Comparison of ENCODE assay signal across 2 cellular contexts in the genomic region with DNA sequence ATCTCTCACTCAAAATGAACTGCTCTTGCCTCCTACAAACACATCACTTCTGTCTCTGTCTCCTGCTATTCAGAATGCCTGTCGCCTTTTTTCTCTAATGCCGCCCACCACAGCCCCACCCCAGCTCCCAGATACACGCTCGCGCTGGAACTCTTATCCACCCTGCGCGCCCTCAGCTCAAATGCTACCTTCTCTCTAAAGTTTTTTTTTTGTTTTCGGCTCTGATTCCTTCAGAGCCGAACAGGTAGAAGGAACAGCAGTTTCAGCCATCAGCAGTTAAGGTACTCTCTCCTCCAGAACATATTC.
TF ChIP-seq lines count a peak whose summit lies in the region.

No MANE protein-coding gene starts in this region.

TF ChIP-seq in K562, 482 proteins besides CTCF, POLR2A, EP300 and RAD21 (continued from another document and continues in another):
- TF ChIP-seq, protein P1, sequence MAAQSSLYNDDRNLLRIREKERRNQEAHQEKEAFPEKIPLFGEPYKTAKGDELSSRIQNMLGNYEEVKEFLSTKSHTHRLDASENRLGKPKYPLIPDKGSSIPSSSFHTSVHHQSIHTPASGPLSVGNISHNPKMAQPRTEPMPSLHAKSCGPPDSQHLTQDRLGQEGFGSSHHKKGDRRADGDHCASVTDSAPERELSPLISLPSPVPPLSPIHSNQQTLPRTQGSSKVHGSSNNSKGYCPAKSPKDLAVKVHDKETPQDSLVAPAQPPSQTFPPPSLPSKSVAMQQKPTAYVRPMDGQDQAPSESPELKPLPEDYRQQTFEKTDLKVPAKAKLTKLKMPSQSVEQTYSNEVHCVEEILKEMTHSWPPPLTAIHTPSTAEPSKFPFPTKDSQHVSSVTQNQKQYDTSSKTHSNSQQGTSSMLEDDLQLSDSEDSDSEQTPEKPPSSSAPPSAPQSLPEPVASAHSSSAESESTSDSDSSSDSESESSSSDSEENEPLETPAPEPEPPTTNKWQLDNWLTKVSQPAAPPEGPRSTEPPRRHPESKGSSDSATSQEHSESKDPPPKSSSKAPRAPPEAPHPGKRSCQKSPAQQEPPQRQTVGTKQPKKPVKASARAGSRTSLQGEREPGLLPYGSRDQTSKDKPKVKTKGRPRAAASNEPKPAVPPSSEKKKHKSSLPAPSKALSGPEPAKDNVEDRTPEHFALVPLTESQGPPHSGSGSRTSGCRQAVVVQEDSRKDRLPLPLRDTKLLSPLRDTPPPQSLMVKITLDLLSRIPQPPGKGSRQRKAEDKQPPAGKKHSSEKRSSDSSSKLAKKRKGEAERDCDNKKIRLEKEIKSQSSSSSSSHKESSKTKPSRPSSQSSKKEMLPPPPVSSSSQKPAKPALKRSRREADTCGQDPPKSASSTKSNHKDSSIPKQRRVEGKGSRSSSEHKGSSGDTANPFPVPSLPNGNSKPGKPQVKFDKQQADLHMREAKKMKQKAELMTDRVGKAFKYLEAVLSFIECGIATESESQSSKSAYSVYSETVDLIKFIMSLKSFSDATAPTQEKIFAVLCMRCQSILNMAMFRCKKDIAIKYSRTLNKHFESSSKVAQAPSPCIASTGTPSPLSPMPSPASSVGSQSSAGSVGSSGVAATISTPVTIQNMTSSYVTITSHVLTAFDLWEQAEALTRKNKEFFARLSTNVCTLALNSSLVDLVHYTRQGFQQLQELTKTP (IDR thresholded peaks at IDR 0.05; ENCODE audit: low read depth in 1 of 2, partially characterized antibody in 2 of 2), result peak in 1 of 2 experiments; percentile 34
- TF ChIP-seq ZNF696 (CRISPR knock-in tag; conservative IDR thresholded peaks at IDR 0.05) (no peak), SMAD3 (CRISPR knock-in tag; conservative IDR thresholded peaks at IDR 0.05) (no peak), ZNF507 (tag; conservative IDR thresholded peaks at IDR 0.05) (no peak), SMAD2 (IDR thresholded peaks at IDR 0.05; ENCODE audit: low read depth, low read length) (no peak), ZBTB1 (CRISPR knock-in tag; IDR thresholded peaks at IDR 0.05; ENCODE audit: borderline replicate concordance, low read depth) (no peak), HLTF (IDR thresholded peaks at IDR 0.05) (peak; percentile 30; the same call in 1 of the 2 replicates), ARNT (IDR thresholded peaks at IDR 0.05) (0 out of 4 replicates have a peak, but pooled peaks of 1 of the 2 experiments have one; percentile 33), CXXC5 (CRISPR knock-in tag; IDR thresholded peaks at IDR 0.05) (no peak), ZNF224 (CRISPR knock-in tag; IDR thresholded peaks at IDR 0.05) (no peak), ZNF239 (CRISPR knock-in tag; IDR thresholded peaks at IDR 0.05) (no peak), ZNF134 (CRISPR knock-in tag; conservative IDR thresholded peaks at IDR 0.05) (no peak), HIVEP1 (CRISPR knock-in tag; IDR thresholded peaks at IDR 0.05) (no peak), MTA3 (IDR thresholded peaks at IDR 0.05; ENCODE audit: borderline replicate concordance) (0 out of 2 replicates have a peak, but pooled peaks have one; percentile 5), SMARCE1 (IDR thresholded peaks at IDR 0.05) (peak; percentile 59; the same call in 1 of the 2 replicates), TSC22D4 (tag; IDR thresholded peaks at IDR 0.05) (no peak), POLR2AphosphoS5 (IDR thresholded peaks at IDR 0.05; ENCODE audit: control insufficient read depth, insufficient read depth, low read depth, low read length) (no peak), PURB (CRISPR knock-in tag; IDR thresholded peaks at IDR 0.05; ENCODE audit: low read depth) (no peak)
- TF ChIP-seq, protein P2, sequence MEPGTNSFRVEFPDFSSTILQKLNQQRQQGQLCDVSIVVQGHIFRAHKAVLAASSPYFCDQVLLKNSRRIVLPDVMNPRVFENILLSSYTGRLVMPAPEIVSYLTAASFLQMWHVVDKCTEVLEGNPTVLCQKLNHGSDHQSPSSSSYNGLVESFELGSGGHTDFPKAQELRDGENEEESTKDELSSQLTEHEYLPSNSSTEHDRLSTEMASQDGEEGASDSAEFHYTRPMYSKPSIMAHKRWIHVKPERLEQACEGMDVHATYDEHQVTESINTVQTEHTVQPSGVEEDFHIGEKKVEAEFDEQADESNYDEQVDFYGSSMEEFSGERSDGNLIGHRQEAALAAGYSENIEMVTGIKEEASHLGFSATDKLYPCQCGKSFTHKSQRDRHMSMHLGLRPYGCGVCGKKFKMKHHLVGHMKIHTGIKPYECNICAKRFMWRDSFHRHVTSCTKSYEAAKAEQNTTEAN (CRISPR knock-in tag; IDR thresholded peaks at IDR 0.05), result no peak
- TF ChIP-seq, protein P3, sequence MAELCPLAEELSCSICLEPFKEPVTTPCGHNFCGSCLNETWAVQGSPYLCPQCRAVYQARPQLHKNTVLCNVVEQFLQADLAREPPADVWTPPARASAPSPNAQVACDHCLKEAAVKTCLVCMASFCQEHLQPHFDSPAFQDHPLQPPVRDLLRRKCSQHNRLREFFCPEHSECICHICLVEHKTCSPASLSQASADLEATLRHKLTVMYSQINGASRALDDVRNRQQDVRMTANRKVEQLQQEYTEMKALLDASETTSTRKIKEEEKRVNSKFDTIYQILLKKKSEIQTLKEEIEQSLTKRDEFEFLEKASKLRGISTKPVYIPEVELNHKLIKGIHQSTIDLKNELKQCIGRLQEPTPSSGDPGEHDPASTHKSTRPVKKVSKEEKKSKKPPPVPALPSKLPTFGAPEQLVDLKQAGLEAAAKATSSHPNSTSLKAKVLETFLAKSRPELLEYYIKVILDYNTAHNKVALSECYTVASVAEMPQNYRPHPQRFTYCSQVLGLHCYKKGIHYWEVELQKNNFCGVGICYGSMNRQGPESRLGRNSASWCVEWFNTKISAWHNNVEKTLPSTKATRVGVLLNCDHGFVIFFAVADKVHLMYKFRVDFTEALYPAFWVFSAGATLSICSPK (IDR thresholded peaks at IDR 0.05; ENCODE audit: borderline replicate concordance), result no peak
- TF ChIP-seq, protein P4, sequence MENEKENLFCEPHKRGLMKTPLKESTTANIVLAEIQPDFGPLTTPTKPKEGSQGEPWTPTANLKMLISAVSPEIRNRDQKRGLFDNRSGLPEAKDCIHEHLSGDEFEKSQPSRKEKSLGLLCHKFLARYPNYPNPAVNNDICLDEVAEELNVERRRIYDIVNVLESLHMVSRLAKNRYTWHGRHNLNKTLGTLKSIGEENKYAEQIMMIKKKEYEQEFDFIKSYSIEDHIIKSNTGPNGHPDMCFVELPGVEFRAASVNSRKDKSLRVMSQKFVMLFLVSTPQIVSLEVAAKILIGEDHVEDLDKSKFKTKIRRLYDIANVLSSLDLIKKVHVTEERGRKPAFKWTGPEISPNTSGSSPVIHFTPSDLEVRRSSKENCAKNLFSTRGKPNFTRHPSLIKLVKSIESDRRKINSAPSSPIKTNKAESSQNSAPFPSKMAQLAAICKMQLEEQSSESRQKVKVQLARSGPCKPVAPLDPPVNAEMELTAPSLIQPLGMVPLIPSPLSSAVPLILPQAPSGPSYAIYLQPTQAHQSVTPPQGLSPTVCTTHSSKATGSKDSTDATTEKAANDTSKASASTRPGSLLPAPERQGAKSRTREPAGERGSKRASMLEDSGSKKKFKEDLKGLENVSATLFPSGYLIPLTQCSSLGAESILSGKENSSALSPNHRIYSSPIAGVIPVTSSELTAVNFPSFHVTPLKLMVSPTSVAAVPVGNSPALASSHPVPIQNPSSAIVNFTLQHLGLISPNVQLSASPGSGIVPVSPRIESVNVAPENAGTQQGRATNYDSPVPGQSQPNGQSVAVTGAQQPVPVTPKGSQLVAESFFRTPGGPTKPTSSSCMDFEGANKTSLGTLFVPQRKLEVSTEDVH (IDR thresholded peaks at IDR 0.05; ENCODE audit: low read depth, partially characterized antibody), result no peak

TF ChIP-seq in liver, 16 proteins besides CTCF, POLR2A, EP300 and RAD21 (continued from another document):
- TF ChIP-seq, protein P5, sequence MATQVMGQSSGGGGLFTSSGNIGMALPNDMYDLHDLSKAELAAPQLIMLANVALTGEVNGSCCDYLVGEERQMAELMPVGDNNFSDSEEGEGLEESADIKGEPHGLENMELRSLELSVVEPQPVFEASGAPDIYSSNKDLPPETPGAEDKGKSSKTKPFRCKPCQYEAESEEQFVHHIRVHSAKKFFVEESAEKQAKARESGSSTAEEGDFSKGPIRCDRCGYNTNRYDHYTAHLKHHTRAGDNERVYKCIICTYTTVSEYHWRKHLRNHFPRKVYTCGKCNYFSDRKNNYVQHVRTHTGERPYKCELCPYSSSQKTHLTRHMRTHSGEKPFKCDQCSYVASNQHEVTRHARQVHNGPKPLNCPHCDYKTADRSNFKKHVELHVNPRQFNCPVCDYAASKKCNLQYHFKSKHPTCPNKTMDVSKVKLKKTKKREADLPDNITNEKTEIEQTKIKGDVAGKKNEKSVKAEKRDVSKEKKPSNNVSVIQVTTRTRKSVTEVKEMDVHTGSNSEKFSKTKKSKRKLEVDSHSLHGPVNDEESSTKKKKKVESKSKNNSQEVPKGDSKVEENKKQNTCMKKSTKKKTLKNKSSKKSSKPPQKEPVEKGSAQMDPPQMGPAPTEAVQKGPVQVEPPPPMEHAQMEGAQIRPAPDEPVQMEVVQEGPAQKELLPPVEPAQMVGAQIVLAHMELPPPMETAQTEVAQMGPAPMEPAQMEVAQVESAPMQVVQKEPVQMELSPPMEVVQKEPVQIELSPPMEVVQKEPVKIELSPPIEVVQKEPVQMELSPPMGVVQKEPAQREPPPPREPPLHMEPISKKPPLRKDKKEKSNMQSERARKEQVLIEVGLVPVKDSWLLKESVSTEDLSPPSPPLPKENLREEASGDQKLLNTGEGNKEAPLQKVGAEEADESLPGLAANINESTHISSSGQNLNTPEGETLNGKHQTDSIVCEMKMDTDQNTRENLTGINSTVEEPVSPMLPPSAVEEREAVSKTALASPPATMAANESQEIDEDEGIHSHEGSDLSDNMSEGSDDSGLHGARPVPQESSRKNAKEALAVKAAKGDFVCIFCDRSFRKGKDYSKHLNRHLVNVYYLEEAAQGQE (IDR thresholded peaks at IDR 0.05), result no peak
- TF ChIP-seq FOXA1 (IDR thresholded peaks at IDR 0.05), result no peak
- TF ChIP-seq RXRA (IDR thresholded peaks at IDR 0.05), result no peak
- no peak for TF ChIP-seq HNF4A (conservative IDR thresholded peaks at IDR 0.05)
- no peak for TF ChIP-seq GABPA (IDR thresholded peaks at IDR 0.05 in 1 of 2, conservative IDR thresholded peaks at IDR 0.05 in 1 of 2)
- TF ChIP-seq, protein P6, sequence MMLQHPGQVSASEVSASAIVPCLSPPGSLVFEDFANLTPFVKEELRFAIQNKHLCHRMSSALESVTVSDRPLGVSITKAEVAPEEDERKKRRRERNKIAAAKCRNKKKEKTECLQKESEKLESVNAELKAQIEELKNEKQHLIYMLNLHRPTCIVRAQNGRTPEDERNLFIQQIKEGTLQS (IDR thresholded peaks at IDR 0.05), result no peak
- TF ChIP-seq, protein P7, sequence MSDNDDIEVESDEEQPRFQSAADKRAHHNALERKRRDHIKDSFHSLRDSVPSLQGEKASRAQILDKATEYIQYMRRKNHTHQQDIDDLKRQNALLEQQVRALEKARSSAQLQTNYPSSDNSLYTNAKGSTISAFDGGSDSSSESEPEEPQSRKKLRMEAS (IDR thresholded peaks at IDR 0.05), result no peak
- TF ChIP-seq HNF4G (IDR thresholded peaks at IDR 0.05), result no peak
- TF ChIP-seq YY1 (IDR thresholded peaks at IDR 0.05), result no peak
- TF ChIP-seq NR2F2 (IDR thresholded peaks at IDR 0.05), result no peak
- TF ChIP-seq FOXA2 (IDR thresholded peaks at IDR 0.05), result no peak
- TF ChIP-seq SP1 (IDR thresholded peaks at IDR 0.05), result no peak
- no peak for TF ChIP-seq EGR1 (IDR thresholded peaks at IDR 0.05; ENCODE audit: low read depth in 2 of 2)
- TF ChIP-seq TAF1 (conservative IDR thresholded peaks at IDR 0.05), result no peak
